Comparison of ENCODE assay signal across 8 cellular contexts in the genomic region with DNA sequence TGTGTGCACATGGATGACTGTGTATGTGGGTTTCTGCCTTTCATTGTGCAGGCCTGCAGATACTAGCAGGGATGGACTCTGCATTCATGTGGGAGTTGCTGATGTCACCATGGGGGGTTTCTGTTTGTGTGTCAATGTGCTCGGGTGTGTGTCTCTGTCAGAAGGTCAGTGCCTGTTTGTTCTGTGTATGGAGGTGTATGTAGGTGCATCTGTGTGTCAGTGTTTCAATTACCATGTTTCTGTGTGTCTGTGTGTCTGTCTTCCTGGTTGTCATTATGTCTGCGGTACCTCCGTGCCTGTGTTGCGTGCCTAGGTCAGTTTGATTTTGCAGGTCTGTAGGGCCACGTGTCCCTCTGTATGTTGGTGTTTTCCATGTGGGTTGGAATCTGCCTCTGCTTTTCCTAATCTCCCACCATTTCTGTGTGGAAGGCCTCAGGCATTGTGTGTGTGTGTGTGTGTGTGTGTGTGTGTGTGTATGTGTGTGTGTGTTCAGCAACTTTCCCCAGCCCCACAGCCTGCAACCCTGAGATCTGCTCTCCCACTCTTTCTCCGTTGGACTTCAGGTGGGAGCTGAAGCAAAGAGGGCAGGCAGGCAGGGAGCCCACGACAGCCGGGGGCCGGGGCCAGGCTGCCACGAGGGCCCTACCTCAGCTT. TPM values are rescaled to one million over a fixed set of nuclear protein-coding genes. Genes with fewer than 3 reads are reported as not detected.
DNase-seq lines count a peak whose midpoint lies in the region; ATAC-seq, FAIRE-seq and TF ChIP-seq lines count a peak whose summit lies in the region.

No MANE protein-coding gene starts in this region.

- FAIRE-seq in H1 (lab: Jason Lieb, UNC), result no peak

- peak overlapping the region; percentile 71 for H3K18ac ChIP-seq in H1 (ENCODE audit: extremely low read depth, low read length)

- peak overlapping the region; percentile 77 for H3K4me2 ChIP-seq in OCI-LY1 (ENCODE audit: low read length)
- H3K4me2 ChIP-seq in H1 (ENCODE audit: insufficient read depth in 1 of 2, low read depth in 2 of 2, low read length in 2 of 2), result peak overlapping the region; percentile 73 to 95

- peak overlapping the region; percentile 30 for H4K5ac ChIP-seq in H1 (ENCODE audit: insufficient read length, low read depth, low read length)

- peak overlapping the region; percentile 44; the same call in 1 of the 2 replicates for H2BK12ac ChIP-seq in H1 (ENCODE audit: low read depth, low read length)

- H2AFZ ChIP-seq in OCI-LY1 (ENCODE audit: low read length) (no peak overlapping the region), H1 (ENCODE audit: low read length) (no peak overlapping the region)

- peak overlapping the region; percentile 92; the same call in 1 of the 2 replicates for H2AK5ac ChIP-seq in H1 (ENCODE audit: low read depth, low read length)

- H3K79me2 ChIP-seq in OCI-LY1 (ENCODE audit: insufficient read depth, low read length) (no peaks in the 10 kb centered on the region), H1 (ENCODE audit: control insufficient read depth in 1 of 2, insufficient read depth in 2 of 2, low read length in 2 of 2) (no peaks in the 10 kb centered on the region)

- H3K9me3 ChIP-seq in OCI-LY1 (ENCODE audit: low read length), result no peaks in the 10 kb centered on the region
- H3K9me3 ChIP-seq in H1 (ENCODE audit: insufficient read depth in 2 of 2, low read depth in 1 of 2, low read length in 1 of 2), result no peaks in the 10 kb centered on the region
- H3K9me3 ChIP-seq in gastrocnemius medialis, result no peaks in the 10 kb centered on the region

- intact Hi-C loops in gastrocnemius medialis (cut with DNase I; ENCODE audit: low total_unique reads), result loop anchor here (2.0 to 10.0 kb wide), 3 partner anchors 34 to 122 kb away; partner anchors contain the start of gene WASF2

- no peak for TF ChIP-seq CTCF in GM20000 (IDR thresholded peaks at IDR 0.05; ENCODE audit: extremely low read depth, missing control alignments)
- TF ChIP-seq CTCF in OCI-LY1 (IDR thresholded peaks at IDR 0.05; ENCODE audit: low read length), result no peak
- no peak for TF ChIP-seq CTCF in H1 (IDR thresholded peaks at IDR 0.05; ENCODE audit: control extremely low read depth in 1 of 3, insufficient read depth in 1 of 3, low read depth in 1 of 3, low read length in 3 of 3)
- TF ChIP-seq CTCF in gastrocnemius medialis (IDR thresholded peaks at IDR 0.05 in 4 of 5, conservative IDR thresholded peaks at IDR 0.05 in 1 of 5), result no peak

- TF ChIP-seq POLR2A in H1 (IDR thresholded peaks at IDR 0.05; ENCODE audit: control extremely low read depth in 1 of 2, low read depth in 2 of 2, low read length in 2 of 2), result no peak
- TF ChIP-seq POLR2A in gastrocnemius medialis (IDR thresholded peaks at IDR 0.05), result no peak

- peak overlapping the region; percentile 25 for H2BK120ac ChIP-seq in H1 (replicated peaks; ENCODE audit: low read depth, low read length)

- H3K9ac ChIP-seq in OCI-LY1 (ENCODE audit: low read length) (peak overlapping the region; percentile 78), H1 (replicated peaks in 1 of 4; ENCODE audit: extremely low read depth in 1 of 4, low read depth in 3 of 4, low read length in 3 of 4) (peak overlapping the region in 2 of 4 experiments; percentile 38 to 48; a peak in 3 of 7 replicates)

- CTCF ChIA-PET in H1 (lab: Charles Lee; ENCODE audit: partially characterized antibody), result interaction anchor here (0.6 to 8.6 kb wide), 17 partner anchors 17 to 124 kb away, joined by 3 to 110 read pairs (median 4); partner anchors contain the start of gene AHDC1

- H3K79me1 ChIP-seq in H1 (ENCODE audit: low read depth, low read length), result no peaks in the 10 kb centered on the region

- no peak overlapping the region; the same call in 1 of the 2 replicates for H4K8ac ChIP-seq in H1 (ENCODE audit: extremely low read depth, insufficient read depth, low read length)

- ATAC-seq in gastrocnemius medialis (no peak), GM18520 (IDR thresholded peaks at IDR 0.05; ENCODE audit: unreplicated experiment) (no peak), HG03280 (IDR thresholded peaks at IDR 0.05; ENCODE audit: unreplicated experiment) (no peak)

- H2BK15ac ChIP-seq in H1 (ENCODE audit: low read length), result peak overlapping the region; percentile 93

- peaks cover 80% of the 10 kb centered on the region for H3K4me1 ChIP-seq in OCI-LY1 (ENCODE audit: insufficient read depth, low read length, severe bottlenecking)
- H3K4me1 ChIP-seq in H1 (replicated peaks in 1 of 4; ENCODE audit: control insufficient read depth in 3 of 4, insufficient read depth in 4 of 4, low read length in 3 of 4), result peaks cover 12 to 56% (median 42%) of the 10 kb centered on the region in 4 experiments
- H3K4me1 ChIP-seq in gastrocnemius medialis, result peaks cover 74 to 78% of the 10 kb centered on the region in 2 donors

- H3K23me2 ChIP-seq in H1 (ENCODE audit: low read depth, low read length), result peaks cover 23% of the 10 kb centered on the region

- H2BK5ac ChIP-seq in H1 (ENCODE audit: low read depth, low read length), result peak overlapping the region; percentile 89; the same call in 1 of the 2 replicates

- H3K23ac ChIP-seq in H1 (ENCODE audit: insufficient read length), result no peak overlapping the region

- in situ Hi-C loops in gastrocnemius medialis (cut with MboI; ENCODE audit: low sequenced_read_pairs in 4 of 4), result no loop called here

- POLR2A ChIA-PET in H1 (lab: Charles Lee; ENCODE audit: partially characterized antibody), result interaction anchor here (0.7 to 3.7 kb wide), 19 partner anchors 10 to 127 kb away, joined by 3 to 26 read pairs (median 4); partner anchors contain the start of gene AHDC1

- H3K27ac ChIP-seq in OCI-LY1 (ENCODE audit: low read depth, low read length, poor library complexity, severe bottlenecking), result peak overlapping the region; percentile 99
- H3K27ac ChIP-seq in H1 (ENCODE audit: low read depth, low read length), result peak overlapping the region; percentile 69; the same call in 1 of the 2 replicates
- peak overlapping the region; percentile 86 to 95 (median 90) for H3K27ac ChIP-seq in gastrocnemius medialis

- TF ChIP-seq EP300 in H1 (IDR thresholded peaks at IDR 0.05; ENCODE audit: borderline replicate concordance in 1 of 2, low read depth in 2 of 2, low read length in 2 of 2), result no peak

- no peak for TF ChIP-seq RAD21 in H1 (IDR thresholded peaks at IDR 0.05 in 1 of 2, conservative IDR thresholded peaks at IDR 0.05 in 1 of 2; ENCODE audit: low read depth in 2 of 2, low read length in 2 of 2)

- H3K4ac ChIP-seq in H1 (replicated peaks; ENCODE audit: insufficient read length, low read depth, low read length), result peak overlapping the region; percentile 63

- H4K91ac ChIP-seq in H1 (replicated peaks; ENCODE audit: insufficient read length, low read length), result peak overlapping the region; percentile 36

- H3K4me3 ChIP-seq in OCI-LY1 (ENCODE audit: low read depth, low read length, poor library complexity, severe bottlenecking) (peak overlapping the region; percentile 55), H1 (ENCODE audit: extremely low read depth in 1 of 4, insufficient read depth in 2 of 4, low read depth in 3 of 4, low read length in 4 of 4) (peak overlapping the region; percentile 33 to 64 (median 47); a peak in 7 of 8 replicates), gastrocnemius medialis (peak overlapping the region in 3 of 4 donors; percentile 16 to 44 (median 32))

- no peak overlapping the region for H3K56ac ChIP-seq in H1 (replicated peaks; ENCODE audit: insufficient read length, low read depth, low read length)

- H2BK20ac ChIP-seq in H1 (ENCODE audit: low read length), result no peak overlapping the region; the same call in 1 of the 2 replicates

- H3K36me3 ChIP-seq in OCI-LY1 (ENCODE audit: insufficient read depth, low read length) (no peaks in the 10 kb centered on the region), H1 (ENCODE audit: control insufficient read depth in 2 of 4, insufficient read depth in 4 of 4, low read length in 3 of 4) (no peaks in the 10 kb centered on the region), gastrocnemius medialis (no peaks in the 10 kb centered on the region)

- peak overlapping the region; percentile 55 for H3K14ac ChIP-seq in H1 (ENCODE audit: insufficient read length)

- H3K27me3 ChIP-seq in OCI-LY1 (ENCODE audit: insufficient read depth, low read length), result no peaks in the 10 kb centered on the region
- no peaks in the 10 kb centered on the region for H3K27me3 ChIP-seq in H1 (replicated peaks in 1 of 4; ENCODE audit: control insufficient read depth in 3 of 4, extremely low read depth in 1 of 4, insufficient read depth in 3 of 4, low read length in 3 of 4)
- no peaks in the 10 kb centered on the region for H3K27me3 ChIP-seq in gastrocnemius medialis

- DNase-seq in GM20000 (ENCODE audit: low spot score) (peak; percentile 67), H1 (ENCODE audit: low read depth in 1 of 2, low spot score in 2 of 2) (no peak), gastrocnemius medialis (no peak), RKO (ENCODE audit: low spot score) (no peak)
- DNase-seq in activated CD4-positive, CD25-positive, alpha-beta regulatory T cell treated with anti-CD3 and anti-CD28 coated beads, Interleukin-2, amount 50 U/mL, for 72 hours, result no peak

- whole genome bisulfite sequencing in H1 (ENCODE audit: extremely low coverage in 1 of 2, insufficient coverage in 1 of 2, insufficient read length in 1 of 2, insufficient replicate concordance in 2 of 2, low coverage in 1 of 2, low lambda C conversion rate in 2 of 2, missing lambda C conversion rate in 1 of 2), 2 experiments, result 45% methylated on average over 9 of the region's 10 CpGs; no CpG with 5 or more reads in 1 of the 2 experiments

- H3F3A ChIP-seq in OCI-LY1 (ENCODE audit: insufficient read depth, low read length), result peaks cover 9% of the 10 kb centered on the region; the same call in 1 of the 2 replicates

- H3K9me2 ChIP-seq in OCI-LY1 (ENCODE audit: low read depth, low read length), result no peaks in the 10 kb centered on the region

- H4K20me1 ChIP-seq in OCI-LY1 (ENCODE audit: insufficient read depth, low read length) (no peaks in the 10 kb centered on the region), H1 (replicated peaks in 1 of 2; ENCODE audit: control insufficient read depth in 1 of 2, insufficient read depth in 2 of 2, low read length in 2 of 2) (peaks cover 0 to 4% of the 10 kb centered on the region in 2 experiments)

TF ChIP-seq in H1, 55 proteins besides CTCF, POLR2A, EP300 and RAD21 (continues in another document):
- TF ChIP-seq CHD1 (IDR thresholded peaks at IDR 0.05; ENCODE audit: low read depth, low read length) (no peak), BACH1 (IDR thresholded peaks at IDR 0.05; ENCODE audit: low read length) (no peak), MAFK (IDR thresholded peaks at IDR 0.05; ENCODE audit: low read depth, low read length) (no peak)

RNA-seq across cellular contexts. Expression of gene WASF2, which starts 36.7 kb away (rescaled TPM):
- total RNA-seq in H1 (2021; fragmentation: NEBNext Ultra II Directional; extraction: Animal tissue kit (Norgen Biotek cat#: 25700)), result 78.9 and 86.6 TPM in 2 replicates
- polyA plus RNA-seq in H1 (2011; rRNA removed), result 32.1 and 44.3 TPM in 2 replicates
- polyA plus RNA-seq in H1 (2011; cell fraction: cytosol; rRNA removed), result 26.2 TPM
- polyA plus RNA-seq in H1 (2011; cell fraction: nucleus; rRNA removed), result 60.6 TPM
- 42.0 to 51.1 TPM (median 44.6 TPM) in 4 replicates for polyA plus RNA-seq in H1 (2012, experiment 1 of 2)
- polyA plus RNA-seq in H1 (2012, experiment 2 of 2), result 36.9 TPM
- polyA plus RNA-seq in H1 (2013, experiment 1 of 2), result 43.5 TPM
- 43.4 TPM for polyA plus RNA-seq in H1 (2013, experiment 2 of 2)
- 32.2 and 35.0 TPM in 2 replicates for polyA minus RNA-seq in H1 (2011; rRNA and poly(A)+ RNA removed)
- 28.4 TPM for polyA minus RNA-seq in H1 (2011; cell fraction: cytosol; rRNA and poly(A)+ RNA removed)
- 26.5 TPM for polyA minus RNA-seq in H1 (2011; cell fraction: nucleus; rRNA and poly(A)+ RNA removed)
- total RNA-seq in gastrocnemius medialis, result 10 to 100 TPM; 10.6 to 16.7 (median 13.3) TPM
